ENCODE assay signal across 9 cellular contexts in genomic region chr6:12751694-12752304, GRCh38. TPM values are rescaled to one million over a fixed set of nuclear protein-coding genes. Genes with fewer than 3 reads are reported as not detected.
DNase-seq lines count a peak whose midpoint lies in the region; ATAC-seq lines count a peak whose summit lies in the region.
"Had no signal": no experiment of that assay in that cellular context is flagged by ENCODE, and none has a peak within 500 bp of the region (broad histone marks: within the 10 kb centered on the region; RNA-seq: fewer than 3 reads in every experiment).

No MANE protein-coding gene starts in this region.

- H3K9me3 Mint-ChIP-seq in activated naive CD8-positive, alpha-beta T cell treated with anti-CD3 and anti-CD28 coated beads, Interleukin-2, amount 10 ng/mL, durations not matched to agents 7 days and 5 days: no peaks in the 10 kb centered on the region

- ATAC-seq in activated naive CD8-positive, alpha-beta T cell treated with anti-CD3 and anti-CD28 coated beads, Interleukin-2, amount 10 ng/mL, durations not matched to agents 7 days and 5 days (ENCODE audit: low read depth): no peak
- ATAC-seq in stimulated activated naive CD8-positive, alpha-beta T cell treated with anti-CD3 and anti-CD28 coated beads, Interleukin-15, Interleukin-2, amounts not matched to agents 100 U/mL and 50 U/mL, for 24 hours: no peak
- no peak for ATAC-seq in HG03521 (IDR thresholded peaks at IDR 0.05; ENCODE audit: unreplicated experiment)
- no peak for ATAC-seq in GM21526 (IDR thresholded peaks at IDR 0.05; ENCODE audit: low FRiP score, unreplicated experiment)

- POLR2A ChIA-PET in activated naive CD8-positive, alpha-beta T cell treated with anti-CD3 and anti-CD28 coated beads, Interleukin-2, amount 10 ng/mL, durations not matched to agents 7 days and 5 days (lab: Charles Lee): no interaction called here

- H3K36me3 ChIP-seq in MG63: no peaks in the 10 kb centered on the region

- H3K4me1 Mint-ChIP-seq in activated naive CD8-positive, alpha-beta T cell treated with anti-CD3 and anti-CD28 coated beads, Interleukin-2, amount 10 ng/mL, durations not matched to agents 7 days and 5 days: no peaks in the 10 kb centered on the region
- H3K4me1 Mint-ChIP-seq: central memory CD8-positive, alpha-beta T cell had no signal

- H3K4me3 Mint-ChIP-seq in activated naive CD8-positive, alpha-beta T cell treated with anti-CD3 and anti-CD28 coated beads, Interleukin-2, amount 10 ng/mL, durations not matched to agents 7 days and 5 days: no peak overlapping the region
- H3K4me3 Mint-ChIP-seq: central memory CD8-positive, alpha-beta T cell had no signal

- DNase-seq in G401 (ENCODE audit: low spot score) (peak; percentile 23), MG63 (peak; percentile 57), iPS DF 19.7 (ENCODE audit: low read depth, low spot score) (peak; percentile 40)
- peak; percentile 66 for DNase-seq in activated naive CD8-positive, alpha-beta T cell treated with anti-CD3 and anti-CD28 coated beads, Interleukin-2, amount 10 ng/mL, durations not matched to agents 7 days and 5 days
- peak; percentile 57 for DNase-seq in stimulated activated naive CD8-positive, alpha-beta T cell treated with anti-CD3 and anti-CD28 coated beads, Interleukin-15, Interleukin-2, amounts not matched to agents 100 U/mL and 50 U/mL, for 24 hours
- DNase-seq in effector CD4-positive, alpha-beta T cell: no peak

- no peak overlapping the region for H3K4me3 ChIP-seq in MG63

- H3K27me3 Mint-ChIP-seq in activated naive CD8-positive, alpha-beta T cell treated with anti-CD3 and anti-CD28 coated beads, Interleukin-2, amount 10 ng/mL, durations not matched to agents 7 days and 5 days: peaks cover 31% of the 10 kb centered on the region

- H3K9me3 ChIP-seq in MG63: no peaks in the 10 kb centered on the region

- peaks cover 38% of the 10 kb centered on the region for H3K27me3 ChIP-seq in MG63

- H3K27ac Mint-ChIP-seq in activated naive CD8-positive, alpha-beta T cell treated with anti-CD3 and anti-CD28 coated beads, Interleukin-2, amount 10 ng/mL, durations not matched to agents 7 days and 5 days: no peak overlapping the region

- no peaks in the 10 kb centered on the region for H3K36me3 Mint-ChIP-seq in activated naive CD8-positive, alpha-beta T cell treated with anti-CD3 and anti-CD28 coated beads, Interleukin-2, amount 10 ng/mL, durations not matched to agents 7 days and 5 days

- in situ Hi-C loops in G401 (cut with HindIII; ENCODE audit: low sequenced_read_pairs): no loop called here

RNA-seq across cellular contexts. Expression of gene PHACTR1, which starts 35.2 kb away (rescaled TPM):
- total RNA-seq in G401 (2014; rRNA removed; shearing (Covaris generic)): not detected in 2 replicates
- total RNA-seq in MG63 (2014; rRNA removed; shearing (Covaris generic); ENCODE audit: low replicate concordance): 0.20 TPM in 1 of 2 replicates, not detected in the other
- 1 to 10 TPM in 1 of 2 experiments, under 1 TPM in 1; 0.79 to 1.5 TPM for total RNA-seq in activated naive CD8-positive, alpha-beta T cell treated with anti-CD3 and anti-CD28 coated beads, Interleukin-2, amount 10 ng/mL, durations not matched to agents 7 days and 5 days
